Comparison of ENCODE assay signal across 21 cellular contexts in the genomic region with DNA sequence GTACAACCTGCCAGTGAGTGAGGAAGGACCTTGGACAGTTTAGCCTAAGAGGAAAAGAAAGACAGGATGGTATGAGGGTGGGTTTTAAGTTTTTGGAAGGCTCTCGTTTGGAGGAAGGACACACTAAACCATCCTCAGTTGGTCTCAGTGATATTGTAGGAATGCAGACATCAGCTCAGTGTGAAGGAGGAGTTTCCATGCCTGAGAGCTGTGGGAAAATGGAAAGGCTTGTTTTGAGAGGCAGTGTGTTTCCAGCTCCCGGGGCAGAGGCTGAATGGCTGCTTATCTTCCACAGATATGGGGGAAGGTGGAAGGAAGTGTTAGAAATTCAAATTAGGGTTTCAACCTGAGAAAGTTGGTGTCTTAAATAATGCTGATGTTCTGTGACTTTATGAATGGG.
DNase-seq lines count a peak whose midpoint lies in the region; ATAC-seq and TF ChIP-seq lines count a peak whose summit lies in the region.
"Had no signal": no experiment of that assay in that cellular context is flagged by ENCODE, and none has a peak within 500 bp of the region (broad histone marks: within the 10 kb centered on the region; RNA-seq: fewer than 3 reads in every experiment).

No MANE protein-coding gene starts in this region.

- intact Hi-C loops in prostate gland (cut with DNase I), result no loop called here

- 44% methylated on average over 2 of the region's 2 CpGs for WGBS in prostate gland

- TF ChIP-seq CTCF in brain microvascular endothelial cell (IDR thresholded peaks at IDR 0.05; ENCODE audit: low read depth, low read length, missing control alignments) (no peak), prostate gland (IDR thresholded peaks at IDR 0.05) (no peak)

- H3K27ac Mint-ChIP-seq in activated T-cell treated with anti-CD3 and anti-CD28 coated beads, Interleukin-2, amount 50 U/mL, for 72 hours, result no peak overlapping the region
- H3K27ac Mint-ChIP-seq: activated CD4-positive, alpha-beta memory T cell treated with anti-CD3 and anti-CD28 coated beads, Interleukin-2, amount 10 ng/mL, durations not matched to agents 7 days and 5 days; naive thymus-derived CD8-positive, alpha-beta T cell had no signal

- DNase-seq in brain microvascular endothelial cell (peak; percentile 43), left kidney (ENCODE audit: low read depth, low spot score) (peak; percentile 39), prostate gland (ENCODE audit: low spot score) (no peak), NAMALWA (ENCODE audit: low spot score) (no peak), NCI-H2171 (lab: John Stamatoyannopoulos, UW) (no peak)
- DNase-seq in activated T-cell treated with anti-CD3 and anti-CD28 coated beads, Interleukin-2, amount 50 U/mL, for 72 hours, result no peak
- DNase-seq: activated CD4-positive, alpha-beta memory T cell treated with anti-CD3 and anti-CD28 coated beads, Interleukin-2, amount 10 ng/mL, durations not matched to agents 7 days and 5 days; activated CD4-positive, CD25-positive, alpha-beta regulatory T cell; activated naive CD4-positive, alpha-beta T cell; amniotic stem cell; central memory CD4-positive, alpha-beta T cell; naive thymus-derived CD8-positive, alpha-beta T cell; NCI-H748 treated with DMSO at 0.1 percent for 48 hours; substantia nigra; T-helper 9 cell had no signal

- H3K36me3 Mint-ChIP-seq in activated T-cell treated with anti-CD3 and anti-CD28 coated beads, Interleukin-2, amount 50 U/mL, for 72 hours (ENCODE audit: insufficient read depth in 2 of 2), result no peaks in the 10 kb centered on the region
- H3K36me3 Mint-ChIP-seq: naive thymus-derived CD8-positive, alpha-beta T cell had no signal

- H3K4me3 ChIP-seq in HUES6 (ENCODE audit: low read depth, low read length), result no peak overlapping the region
- no peak overlapping the region for H3K4me3 ChIP-seq in brain microvascular endothelial cell (ENCODE audit: low read depth, low read length)
- H3K4me3 ChIP-seq in prostate gland, result no peak overlapping the region
- H3K4me3 ChIP-seq: gastroesophageal sphincter, vagina had no signal

- no peak for ATAC-seq in activated T-cell treated with anti-CD3 and anti-CD28 coated beads, Interleukin-2, amount 50 U/mL, for 72 hours (replicated peaks in 1 of 2)
- ATAC-seq: esophagus mucosa; gastroesophageal sphincter; naive thymus-derived CD8-positive, alpha-beta T cell had no signal

- in situ Hi-C loops in brain microvascular endothelial cell (cut with HindIII; ENCODE audit: low pct_ligation_motif_present, low sequenced_read_pairs), result loop anchor here (25.0 kb wide), 1 partner anchor 165 kb away; no protein-coding TSS in a partner anchor

- H3K4me1 Mint-ChIP-seq in activated T-cell treated with anti-CD3 and anti-CD28 coated beads, Interleukin-2, amount 50 U/mL, for 72 hours (ENCODE audit: low read depth), result no peaks in the 10 kb centered on the region
- H3K4me1 Mint-ChIP-seq: activated CD4-positive, alpha-beta memory T cell treated with anti-CD3 and anti-CD28 coated beads, Interleukin-2, amount 10 ng/mL, durations not matched to agents 7 days and 5 days; naive thymus-derived CD8-positive, alpha-beta T cell had no signal

- H3K4me3 Mint-ChIP-seq in activated T-cell treated with anti-CD3 and anti-CD28 coated beads, Interleukin-2, amount 50 U/mL, for 72 hours, result no peak overlapping the region
- H3K4me3 Mint-ChIP-seq: activated CD4-positive, alpha-beta memory T cell treated with anti-CD3 and anti-CD28 coated beads, Interleukin-2, amount 10 ng/mL, durations not matched to agents 7 days and 5 days; naive thymus-derived CD8-positive, alpha-beta T cell had no signal

- H3K9me3 ChIP-seq in HUES6 (ENCODE audit: control insufficient read depth, insufficient read depth, low read depth, low read length) (no peaks in the 10 kb centered on the region), prostate gland (no peaks in the 10 kb centered on the region)
- H3K9me3 ChIP-seq: gastroesophageal sphincter, vagina had no signal

- H3K27me3 Mint-ChIP-seq in activated T-cell treated with anti-CD3 and anti-CD28 coated beads, Interleukin-2, amount 50 U/mL, for 72 hours (ENCODE audit: low read depth), result no peaks in the 10 kb centered on the region
- H3K27me3 Mint-ChIP-seq: activated CD4-positive, alpha-beta memory T cell treated with anti-CD3 and anti-CD28 coated beads, Interleukin-2, amount 10 ng/mL, durations not matched to agents 7 days and 5 days had no signal

- H3K4me1 ChIP-seq in HUES6 (ENCODE audit: control insufficient read depth, insufficient read depth, low read length) (peaks cover 43% of the 10 kb centered on the region), prostate gland (replicated peaks) (peaks cover 30% of the 10 kb centered on the region)

- H3K27me3 ChIP-seq in HUES6 (ENCODE audit: control insufficient read depth, insufficient read depth, low read length) (no peaks in the 10 kb centered on the region), brain microvascular endothelial cell (replicated peaks) (no peaks in the 10 kb centered on the region), prostate gland (replicated peaks; ENCODE audit: insufficient read depth) (no peaks in the 10 kb centered on the region)
- H3K27me3 ChIP-seq: gastroesophageal sphincter, vagina had no signal

- H3K36me3 ChIP-seq in HUES6 (ENCODE audit: control insufficient read depth, insufficient read depth, low read length) (no peaks in the 10 kb centered on the region), brain microvascular endothelial cell (replicated peaks) (no peaks in the 10 kb centered on the region), prostate gland (no peaks in the 10 kb centered on the region)
- H3K36me3 ChIP-seq: gastroesophageal sphincter, vagina had no signal

- peak overlapping the region; percentile 29 for H3K9ac ChIP-seq in HUES6 (ENCODE audit: low read length)
- H3K9ac ChIP-seq: parathyroid adenoma had no signal

- H3K9me3 Mint-ChIP-seq in activated T-cell treated with anti-CD3 and anti-CD28 coated beads, Interleukin-2, amount 50 U/mL, for 72 hours, result no peaks in the 10 kb centered on the region
- H3K9me3 Mint-ChIP-seq: activated CD4-positive, alpha-beta memory T cell treated with anti-CD3 and anti-CD28 coated beads, Interleukin-2, amount 10 ng/mL, durations not matched to agents 7 days and 5 days; naive thymus-derived CD8-positive, alpha-beta T cell had no signal

- H3K27ac ChIP-seq in HUES6 (ENCODE audit: low read depth, low read length), result no peak overlapping the region
- no peak overlapping the region for H3K27ac ChIP-seq in brain microvascular endothelial cell
- peak overlapping the region; percentile 23 to 97 for H3K27ac ChIP-seq in prostate gland
- H3K27ac ChIP-seq: C4-2B, gastroesophageal sphincter, parathyroid adenoma had no signal

- TF ChIP-seq POLR2A in prostate gland (IDR thresholded peaks at IDR 0.05), result no peak

Comparison
In these comparisons a context has a peak if more than half of its experiments do, and no peak if none do; other contexts are left out.
1. H3K27ac ChIP-seq: peak in prostate gland (2 of 2); none in HUES6 (single experiment) and brain microvascular endothelial cell (single experiment).
2. DNase-seq: peak in brain microvascular endothelial cell (single experiment) and left kidney (single experiment); none in prostate gland (single experiment), activated T-cell treated with anti-CD3 and anti-CD28 coated beads, Interleukin-2, amount 50 U/mL, for 72 hours (0 of 2), NAMALWA (single experiment) and NCI-H2171 (single experiment).